Comparison of ENCODE assay signal across 9 cellular contexts in genomic region chr6:134063121-134063965, GRCh38.
DNase-seq lines count a peak whose midpoint lies in the region; ATAC-seq, FAIRE-seq and TF ChIP-seq lines count a peak whose summit lies in the region.
"Had no signal": no experiment of that assay in that cellular context is flagged by ENCODE, and none has a peak within 500 bp of the region (broad histone marks: within the 10 kb centered on the region; RNA-seq: fewer than 3 reads in every experiment).

No MANE protein-coding gene starts in this region.

- no peak for FAIRE-seq in D721Med (lab: Jason Lieb, UNC)

- H3K27me3 ChIP-seq in iPS-15b (ENCODE audit: control insufficient read depth, insufficient read depth, low read length) (no peaks in the 10 kb centered on the region), stomach smooth muscle (ENCODE audit: control insufficient read depth in 1 of 2, insufficient read depth in 2 of 2, low read length in 2 of 2) (no peaks in the 10 kb centered on the region)
- H3K27me3 ChIP-seq: body of pancreas had no signal

- H3K27ac ChIP-seq in stomach smooth muscle (ENCODE audit: low read length) = peak overlapping the region; percentile 60
- H3K27ac ChIP-seq: body of pancreas had no signal

- H3K36me3 ChIP-seq in iPS-15b (ENCODE audit: control insufficient read depth, insufficient read depth, low read length) = no peaks in the 10 kb centered on the region
- no peaks in the 10 kb centered on the region for H3K36me3 ChIP-seq in stomach smooth muscle (ENCODE audit: control insufficient read depth in 2 of 2, insufficient read depth in 2 of 2, low read length in 2 of 2)

- no peak for ATAC-seq in GM18873 (IDR thresholded peaks at IDR 0.05; ENCODE audit: low FRiP score, unreplicated experiment)
- ATAC-seq in GM18858 (IDR thresholded peaks at IDR 0.05; ENCODE audit: unreplicated experiment) = no peak

- H3K9me3 ChIP-seq in iPS-15b (ENCODE audit: control insufficient read depth, insufficient read depth, low read length) = no peaks in the 10 kb centered on the region
- no peaks in the 10 kb centered on the region for H3K9me3 ChIP-seq in stomach smooth muscle (ENCODE audit: control insufficient read depth in 2 of 2, low read length in 2 of 2)
- H3K9me3 ChIP-seq: body of pancreas had no signal

- peak; percentile 50 for DNase-seq in NCI-H748 (lab: John Stamatoyannopoulos, UW; ENCODE audit: unreplicated experiment)
- DNase-seq in NCI-H748 treated with DMSO at 0.1 percent for 48 hours (lab: John Stamatoyannopoulos, UW) = no peak
- peak; percentile 46 for DNase-seq in SHP77 treated with DMSO at 0.1 percent for 48 hours (lab: John Stamatoyannopoulos, UW)
- DNase-seq in D721Med (ENCODE audit: insufficient read length, low spot score) = no peak

- TF ChIP-seq CTCF in D721Med (IDR thresholded peaks at IDR 0.05; ENCODE audit: insufficient read depth, missing control alignments) = no peak

- H3K4me1 ChIP-seq in iPS-15b (ENCODE audit: control insufficient read depth, insufficient read depth, low read length) = peaks cover 11% of the 10 kb centered on the region
- peaks cover 10% of the 10 kb centered on the region for H3K4me1 ChIP-seq in stomach smooth muscle (ENCODE audit: control insufficient read depth, insufficient read depth, low read length)

- H3K4me3 ChIP-seq in iPS-15b (ENCODE audit: low read depth, low read length) (peak overlapping the region; percentile 15), stomach smooth muscle (ENCODE audit: low read length in 2 of 2) (peak overlapping the region in 1 of 2 donors; percentile 0)
- H3K4me3 ChIP-seq: body of pancreas had no signal

- H3K9ac ChIP-seq in iPS-15b (ENCODE audit: low read depth, low read length) (no peak overlapping the region), stomach smooth muscle (ENCODE audit: low read length in 2 of 2) (peak overlapping the region; percentile 7 to 51)

Comparison
In these comparisons a context has a peak if more than half of its experiments do, and no peak if none do; other contexts are left out.
1. DNase-seq: peak in NCI-H748 (single experiment) and SHP77 treated with DMSO at 0.1 percent for 48 hours (single experiment); none in NCI-H748 treated with DMSO at 0.1 percent for 48 hours (single experiment) and D721Med (single experiment).